In genomic region chr15:45637552-45638033, GRCh38 we compare ENCODE assay signal across 1 cellular context.
TF ChIP-seq lines count a peak whose summit lies in the region.

No MANE protein-coding gene starts in this region.

TF ChIP-seq in HepG2, 621 proteins besides CTCF, POLR2A, EP300 and RAD21 (continued from another document):
- TF ChIP-seq MNT (IDR thresholded peaks at IDR 0.05) = no peak
- no peak for TF ChIP-seq ZSCAN20 (CRISPR knock-in tag; IDR thresholded peaks at IDR 0.05; ENCODE audit: borderline replicate concordance)
- TF ChIP-seq TEAD3 (CRISPR knock-in tag; optimal IDR thresholded peaks at IDR 0.05; ENCODE audit: borderline replicate concordance) = peak; percentile 25
- TF ChIP-seq ATF1 (CRISPR knock-in tag; IDR thresholded peaks at IDR 0.05) = no peak
- no peak for TF ChIP-seq ZNF562 (CRISPR knock-in tag; IDR thresholded peaks at IDR 0.05; ENCODE audit: borderline replicate concordance)
- TF ChIP-seq HOXA3 (CRISPR knock-in tag; IDR thresholded peaks at IDR 0.05) = 0 out of 2 replicates have a peak, but pooled peaks have one; percentile 24
- peak; percentile 33; the same call in 1 of the 2 replicates for TF ChIP-seq ZNF331 (CRISPR knock-in tag; IDR thresholded peaks at IDR 0.05)
- 0 out of 2 replicates have a peak, but pooled peaks have one; percentile 31 for TF ChIP-seq PITX1 (CRISPR knock-in tag; IDR thresholded peaks at IDR 0.05)
- TF ChIP-seq ZNF646 (CRISPR knock-in tag; IDR thresholded peaks at IDR 0.05) = no peak
- no peak for TF ChIP-seq HOXA7 (CRISPR knock-in tag; IDR thresholded peaks at IDR 0.05)
- 0 out of 2 replicates have a peak, but pooled peaks have one; percentile 48 for TF ChIP-seq DMAP1 (CRISPR knock-in tag; IDR thresholded peaks at IDR 0.05)
- no peak for TF ChIP-seq MLLT10 (CRISPR knock-in tag; IDR thresholded peaks at IDR 0.05)
- 0 out of 2 replicates have a peak, but pooled peaks have one; percentile 11 for TF ChIP-seq BCL6 (CRISPR knock-in tag; IDR thresholded peaks at IDR 0.05)
- TF ChIP-seq NFIC (IDR thresholded peaks at IDR 0.05; ENCODE audit: low read length) = 0 out of 2 replicates have a peak, but pooled peaks have one; percentile 40
- no peak for TF ChIP-seq SP4 (CRISPR knock-in tag; IDR thresholded peaks at IDR 0.05)
- no peak for TF ChIP-seq FUBP1 (CRISPR knock-in tag; IDR thresholded peaks at IDR 0.05; ENCODE audit: borderline replicate concordance)
- no peak for TF ChIP-seq RFXANK (CRISPR knock-in tag; IDR thresholded peaks at IDR 0.05)
- no peak for TF ChIP-seq SNAI1 (CRISPR knock-in tag; IDR thresholded peaks at IDR 0.05; ENCODE audit: borderline replicate concordance)
- no peak for TF ChIP-seq ZNF281 (CRISPR knock-in tag; IDR thresholded peaks at IDR 0.05; ENCODE audit: borderline replicate concordance)
- TF ChIP-seq NFAT5 (CRISPR knock-in tag; IDR thresholded peaks at IDR 0.05) = no peak
